ENCODE assay signal across 19 cellular contexts in genomic region chr3:57816471-57817105, GRCh38.
DNase-seq lines count a peak whose midpoint lies in the region; ATAC-seq, FAIRE-seq and TF ChIP-seq lines count a peak whose summit lies in the region.
"Had no signal": no experiment of that assay in that cellular context is flagged by ENCODE, and none has a peak within 500 bp of the region (broad histone marks: within the 10 kb centered on the region; RNA-seq: fewer than 3 reads in every experiment).

No MANE protein-coding gene starts in this region.

- H3K79me2 ChIP-seq in GM23338 (replicated peaks; ENCODE audit: insufficient read depth) (peaks cover 98% of the 10 kb centered on the region), K562 (ENCODE audit: control insufficient read depth, insufficient read depth, low read length) (peaks cover 69% of the 10 kb centered on the region), osteoblast (ENCODE audit: insufficient read depth, low read length) (peaks cover 78% of the 10 kb centered on the region)

- no peak for TF ChIP-seq EP300 in K562 (IDR thresholded peaks at IDR 0.05; ENCODE audit: low read length)

- no peaks in the 10 kb centered on the region for H3K36me3 ChIP-seq in GM23338 (ENCODE audit: insufficient read depth)
- H3K36me3 ChIP-seq in K562 (ENCODE audit: control insufficient read depth, insufficient read depth, low read length) = no peaks in the 10 kb centered on the region
- H3K36me3 ChIP-seq in osteoblast (ENCODE audit: insufficient read depth, low read length) = no peaks in the 10 kb centered on the region
- H3K36me3 ChIP-seq: heart right ventricle, suprapubic skin had no signal

- H3K4me2 ChIP-seq in GM23338 (no peak overlapping the region), K562 (ENCODE audit: insufficient read depth, low read length) (no peak overlapping the region), osteoblast (ENCODE audit: insufficient read depth, low read length) (peak overlapping the region; percentile 20)

- TF ChIP-seq RAD21 in K562 (CRISPR knock-in tag; conservative IDR thresholded peaks at IDR 0.05 in 1 of 2, IDR thresholded peaks at IDR 0.05 in 1 of 2) = no peak

- peak overlapping the region; percentile 21; the same call in 1 of the 2 replicates for H3K27ac ChIP-seq in GM23338 (ENCODE audit: low read depth)
- no peak overlapping the region for H3K27ac ChIP-seq in K562 (ENCODE audit: extremely low read depth, low read depth, low read length)
- no peak overlapping the region for H3K27ac ChIP-seq in osteoblast (ENCODE audit: low read depth, low read length)
- H3K27ac ChIP-seq: heart right ventricle, RWPE1, suprapubic skin had no signal

- in situ Hi-C loops in K562 (cut with MboI) = no loop called here

- H3K4me1 ChIP-seq in GM23338 (ENCODE audit: insufficient read depth) = peaks cover 31% of the 10 kb centered on the region
- peaks cover 0 to 8% of the 10 kb centered on the region in 2 experiments; a peak in 2 of 5 replicates for H3K4me1 ChIP-seq in K562 (replicated peaks in 1 of 2; ENCODE audit: control insufficient read depth in 2 of 2, insufficient read depth in 2 of 2, low read length in 2 of 2)
- H3K4me1 ChIP-seq in osteoblast (ENCODE audit: insufficient read depth, low read length) = peaks cover 9% of the 10 kb centered on the region

- no peaks in the 10 kb centered on the region for H3K36me3 Mint-ChIP-seq in GM23338 (ENCODE audit: low read depth)

- no peaks in the 10 kb centered on the region for H3K9me1 ChIP-seq in K562 (ENCODE audit: control insufficient read depth, insufficient read depth, low read length)

- no peaks in the 10 kb centered on the region for H3K9me2 ChIP-seq in GM23338 (ENCODE audit: insufficient read depth)

- FAIRE-seq in K562 (lab: Jason Lieb, UNC) = no peak
- FAIRE-seq: D721Med had no signal

- intact Hi-C loops in K562 (cut with micrococcal nuclease) = no loop called here

- POLR2A ChIA-PET in K562 (lab: Yijun Ruan, JAX) = interaction anchor here (0.6 kb wide), 2 partner anchors 52 to 411 kb away, joined by 3 read pairs; no protein-coding TSS in a partner anchor

- BruUV-seq in K562 (replicated peaks; lab: Mats Ljungman, UMichigan) = no TSS peak

- H3K4me3 Mint-ChIP-seq in GM23338 = no peak overlapping the region
- H3K4me3 Mint-ChIP-seq: T-helper 17 cell had no signal

- TF ChIP-seq POLR2A in NB4 (IDR thresholded peaks at IDR 0.05; ENCODE audit: extremely low read depth, insufficient read length) (no peak), K562 (conservative IDR thresholded peaks at IDR 0.05) (no peak)

- H3K9me3 Mint-ChIP-seq in GM23338 = no peaks in the 10 kb centered on the region

- CTCF ChIA-PET in K562 (lab: Yijun Ruan, JAX; ENCODE audit: low intra/inter-chr PET ratio) = interaction anchor here (0.6 kb wide), 1 partner anchor 8 kb away, joined by 3 read pairs; no protein-coding TSS in a partner anchor

- TF ChIP-seq CTCF in GM23338 (conservative IDR thresholded peaks at IDR 0.05; ENCODE audit: low read depth in 2 of 2) (no peak), NB4 (IDR thresholded peaks at IDR 0.05; ENCODE audit: low read depth, low read length) (no peak), K562 (IDR thresholded peaks at IDR 0.05 in 2 of 3, conservative IDR thresholded peaks at IDR 0.05 in 1 of 3; ENCODE audit: insufficient read depth in 2 of 3, low read depth in 1 of 3, low read length in 3 of 3) (no peak), osteoblast (IDR thresholded peaks at IDR 0.05; ENCODE audit: extremely low read depth, low read depth, low read length) (no peak)

- DNase-seq in GM23338 (ENCODE audit: low spot score) (no peak), NB4 (ENCODE audit: low read depth) (peak; percentile 56), K562 (ENCODE audit: extremely low read depth in 1 of 4, low spot score in 3 of 4) (no peak), osteoblast (ENCODE audit: insufficient read length, low spot score, missing footprints) (no peak), GOT3 (lab: John Stamatoyannopoulos, UW) (no peak), DMS153 treated with DMSO at 0.1 percent for 48 hours (lab: John Stamatoyannopoulos, UW; ENCODE audit: unreplicated experiment) (no peak)
- DNase-seq: cortex of kidney; heart right ventricle; islet precursor cell; midbrain; NCI-H2171; occipital lobe; stimulated activated CD4-positive, alpha-beta T cell treated with anti-CD3 and anti-CD28 coated beads, Interleukin-2, amount 100 ng/mL, for 24 hours; T-helper 17 cell had no signal

- H3K27ac Mint-ChIP-seq in GM23338 = peak overlapping the region; percentile 8; the same call in 1 of the 2 replicates
- H3K27ac Mint-ChIP-seq: T-helper 17 cell had no signal

- H3K4me1 Mint-ChIP-seq in GM23338 = peaks cover 20% of the 10 kb centered on the region

- no peaks in the 10 kb centered on the region for H3K27me3 Mint-ChIP-seq in GM23338 (ENCODE audit: insufficient read depth, low read depth, poor library complexity)
- H3K27me3 Mint-ChIP-seq: T-helper 17 cell had no signal

- ATAC-seq in GM23338 (peak; percentile 28), K562 (no peak), HG03135 (IDR thresholded peaks at IDR 0.05; ENCODE audit: unreplicated experiment) (no peak)
- ATAC-seq: heart right ventricle, sciatic nerve, T-helper 17 cell had no signal

- H3K27me3 ChIP-seq in GM23338 (ENCODE audit: insufficient read depth) (no peaks in the 10 kb centered on the region), K562 (ENCODE audit: control insufficient read depth in 2 of 2, insufficient read depth in 2 of 2, low read length in 2 of 2) (no peaks in the 10 kb centered on the region), osteoblast (ENCODE audit: insufficient read depth, low read length) (no peaks in the 10 kb centered on the region)
- H3K27me3 ChIP-seq: heart right ventricle, suprapubic skin had no signal

- H3K9me3 ChIP-seq in K562 (replicated peaks; ENCODE audit: control insufficient read depth, insufficient read depth, low read depth, low read length) (no peaks in the 10 kb centered on the region), osteoblast (ENCODE audit: low read depth, low read length) (no peaks in the 10 kb centered on the region)
- H3K9me3 ChIP-seq: suprapubic skin had no signal

- no peak overlapping the region for H3K4me3 ChIP-seq in GM23338
- no peak overlapping the region for H3K4me3 ChIP-seq in NB4 (ENCODE audit: low read depth, low read length)
- no peak overlapping the region for H3K4me3 ChIP-seq in K562
- no peak overlapping the region for H3K4me3 ChIP-seq in osteoblast (ENCODE audit: insufficient read depth, low read length)
- H3K4me3 ChIP-seq: heart right ventricle, suprapubic skin had no signal

- no peak overlapping the region for H3K9ac ChIP-seq in K562 (ENCODE audit: insufficient read depth in 1 of 2, low read depth in 2 of 2, low read length in 2 of 2)

- H4K20me1 ChIP-seq in GM23338 (replicated peaks; ENCODE audit: insufficient read depth) = peaks cover 28% of the 10 kb centered on the region
- 0 out of 2 replicates have a peak, but pooled peaks cover 2% of the 10 kb centered on the region for H4K20me1 ChIP-seq in K562 (replicated peaks; ENCODE audit: control insufficient read depth, insufficient read depth, low read length)
- peaks cover 55% of the 10 kb centered on the region for H4K20me1 ChIP-seq in osteoblast (ENCODE audit: insufficient read depth, low read length)

- H3F3A ChIP-seq in GM23338 (replicated peaks; ENCODE audit: low read depth) = no peaks in the 10 kb centered on the region

- H2AFZ ChIP-seq in GM23338 (no peak overlapping the region), K562 (ENCODE audit: low read depth, low read length) (no peak overlapping the region), osteoblast (ENCODE audit: low read length) (no peak overlapping the region)

TF ChIP-seq in GM23338, 12 proteins besides CTCF, POLR2A, EP300 and RAD21 (continues in another document):
- TF ChIP-seq JUNB (IDR thresholded peaks at IDR 0.05; ENCODE audit: unreplicated experiment) (no peak), NANOG (IDR thresholded peaks at IDR 0.05; ENCODE audit: borderline replicate concordance) (no peak)

TF ChIP-seq in K562, 482 proteins besides CTCF, POLR2A, EP300 and RAD21 (continues in another document):
- TF ChIP-seq ZSCAN29 (IDR thresholded peaks at IDR 0.05) = no peak
- 0 out of 2 replicates have a peak, but pooled peaks have one; percentile 13 for TF ChIP-seq HMBOX1 (IDR thresholded peaks at IDR 0.05)
- no peak for TF ChIP-seq ZNF444 (CRISPR knock-in tag; IDR thresholded peaks at IDR 0.05)
- TF ChIP-seq, protein P1, sequence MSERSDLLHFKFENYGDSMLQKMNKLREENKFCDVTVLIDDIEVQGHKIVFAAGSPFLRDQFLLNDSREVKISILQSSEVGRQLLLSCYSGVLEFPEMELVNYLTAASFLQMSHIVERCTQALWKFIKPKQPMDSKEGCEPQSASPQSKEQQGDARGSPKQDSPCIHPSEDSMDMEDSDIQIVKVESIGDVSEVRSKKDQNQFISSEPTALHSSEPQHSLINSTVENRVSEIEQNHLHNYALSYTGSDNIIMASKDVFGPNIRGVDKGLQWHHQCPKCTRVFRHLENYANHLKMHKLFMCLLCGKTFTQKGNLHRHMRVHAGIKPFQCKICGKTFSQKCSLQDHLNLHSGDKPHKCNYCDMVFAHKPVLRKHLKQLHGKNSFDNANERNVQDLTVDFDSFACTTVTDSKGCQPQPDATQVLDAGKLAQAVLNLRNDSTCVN (CRISPR knock-in tag; IDR thresholded peaks at IDR 0.05) = no peak
- TF ChIP-seq SIRT6 (IDR thresholded peaks at IDR 0.05; ENCODE audit: low read depth, low read length) = no peak
- no peak for TF ChIP-seq ZC3H11A (IDR thresholded peaks at IDR 0.05; ENCODE audit: low read depth, low read length)
- TF ChIP-seq, protein P2, sequence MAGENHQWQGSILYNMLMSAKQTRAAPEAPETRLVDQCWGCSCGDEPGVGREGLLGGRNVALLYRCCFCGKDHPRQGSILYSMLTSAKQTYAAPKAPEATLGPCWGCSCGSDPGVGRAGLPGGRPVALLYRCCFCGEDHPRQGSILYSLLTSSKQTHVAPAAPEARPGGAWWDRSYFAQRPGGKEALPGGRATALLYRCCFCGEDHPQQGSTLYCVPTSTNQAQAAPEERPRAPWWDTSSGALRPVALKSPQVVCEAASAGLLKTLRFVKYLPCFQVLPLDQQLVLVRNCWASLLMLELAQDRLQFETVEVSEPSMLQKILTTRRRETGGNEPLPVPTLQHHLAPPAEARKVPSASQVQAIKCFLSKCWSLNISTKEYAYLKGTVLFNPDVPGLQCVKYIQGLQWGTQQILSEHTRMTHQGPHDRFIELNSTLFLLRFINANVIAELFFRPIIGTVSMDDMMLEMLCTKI (IDR thresholded peaks at IDR 0.05; ENCODE audit: partially characterized antibody) = no peak
- no peak for TF ChIP-seq RUNX1 (IDR thresholded peaks at IDR 0.05; ENCODE audit: low read depth)
- TF ChIP-seq NONO (IDR thresholded peaks at IDR 0.05; ENCODE audit: low read depth in 2 of 2, low read length in 1 of 2) = no peak
